ENCODE assay signal across 13 cellular contexts in the genomic region with DNA sequence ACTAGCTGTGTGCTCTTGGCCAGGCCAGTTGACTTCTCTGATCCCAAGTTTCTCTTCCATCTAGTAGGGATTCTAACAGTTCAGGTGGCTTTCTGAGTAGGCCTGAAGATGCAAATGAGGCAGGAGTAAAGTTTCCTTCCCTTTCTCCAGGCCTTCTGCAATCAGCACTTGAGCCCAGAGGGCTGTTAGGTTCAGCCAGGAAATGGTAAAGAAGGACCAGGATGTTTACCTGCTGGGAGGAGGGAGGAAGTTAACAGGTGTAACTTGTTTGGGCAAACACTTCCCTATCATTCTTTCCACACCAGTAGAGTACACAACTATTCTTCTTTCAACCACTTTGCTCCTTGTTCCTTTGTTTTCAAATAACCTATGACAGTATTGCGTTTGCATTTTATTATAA. TPM values are rescaled to one million over a fixed set of nuclear protein-coding genes. Genes with fewer than 3 reads are reported as not detected.
DNase-seq lines count a peak whose midpoint lies in the region; ATAC-seq and TF ChIP-seq lines count a peak whose summit lies in the region.
"Had no signal": no experiment of that assay in that cellular context is flagged by ENCODE, and none has a peak within 500 bp of the region (broad histone marks: within the 10 kb centered on the region; RNA-seq: fewer than 3 reads in every experiment).

No MANE protein-coding gene starts in this region.

- H2AFZ ChIP-seq in PC-3 (ENCODE audit: low read length) (no peak overlapping the region), hepatocyte (no peak overlapping the region)

- H3K36me3 Mint-ChIP-seq in activated CD4-positive, alpha-beta T cell treated with anti-CD3 and anti-CD28 coated beads, Interleukin-2, amount 10 ng/mL, durations not matched to agents 7 days and 5 days (ENCODE audit: low read depth): peaks cover 32% of the 10 kb centered on the region
- no peaks in the 10 kb centered on the region for H3K36me3 Mint-ChIP-seq in stimulated activated memory B cell treated with anti-CD40 and anti-IgM and Interleukin-4, amounts not matched to agents 10 μg/mL and 1 μg/mL and 100 μg/mL, for 72 hours

- WGBS in hepatocyte (ENCODE audit: low lambda C conversion rate, missing lambda C conversion rate): 88% methylated on average over 1 of the region's 1 CpG

- no peaks in the 10 kb centered on the region for H3F3A ChIP-seq in PC-3 (ENCODE audit: low read length, unreplicated experiment)

- H3K27ac ChIP-seq in PC-3 (ENCODE audit: low read length) (no peak overlapping the region), epithelial cell of prostate (peak overlapping the region; percentile 92), hepatocyte (no peak overlapping the region)
- H3K27ac ChIP-seq: ascending aorta had no signal

- ATAC-seq in PC-3: peak; percentile 44
- ATAC-seq in stimulated activated memory B cell treated with anti-CD40 and anti-IgM and Interleukin-4, amounts not matched to agents 10 μg/mL and 1 μg/mL and 100 μg/mL, for 72 hours: no peak
- ATAC-seq in HG02970 (IDR thresholded peaks at IDR 0.05; ENCODE audit: low FRiP score, unreplicated experiment): no peak
- no peak for ATAC-seq in GM18498 (IDR thresholded peaks at IDR 0.05; ENCODE audit: unreplicated experiment)
- ATAC-seq: left lobe of liver, Panc1 had no signal

- H3K4me1 Mint-ChIP-seq in activated CD4-positive, alpha-beta T cell treated with anti-CD3 and anti-CD28 coated beads, Interleukin-2, amount 10 ng/mL, durations not matched to agents 7 days and 5 days: peaks cover 57% of the 10 kb centered on the region
- H3K4me1 Mint-ChIP-seq in stimulated activated memory B cell treated with anti-CD40 and anti-IgM and Interleukin-4, amounts not matched to agents 10 μg/mL and 1 μg/mL and 100 μg/mL, for 72 hours: peaks cover 13% of the 10 kb centered on the region

- no TSS peak for BruUV-seq in PC-3 (replicated peaks; lab: Mats Ljungman, UMichigan)

- H3K79me2 ChIP-seq in PC-3 (ENCODE audit: low read length) (no peaks in the 10 kb centered on the region), hepatocyte (no peaks in the 10 kb centered on the region)

- POLR2A ChIA-PET in activated CD4-positive, alpha-beta T cell treated with anti-CD3 and anti-CD28 coated beads, Interleukin-2, amount 10 ng/mL, durations not matched to agents 7 days and 5 days (lab: Charles Lee): interaction anchor here (1.0 kb wide), 1 partner anchor 13 kb away, joined by 3 read pairs; a partner anchor contains a TSS
- POLR2A ChIA-PET in PC-3 (lab: Charles Lee; ENCODE audit: unreplicated experiment): no interaction called here

- H3K9me3 ChIP-seq in PC-3 (ENCODE audit: low read length): no peaks in the 10 kb centered on the region
- no peaks in the 10 kb centered on the region for H3K9me3 ChIP-seq in hepatocyte (ENCODE audit: low read depth)
- H3K9me3 ChIP-seq: ascending aorta had no signal

- H3K9me2 ChIP-seq in PC-3 (replicated peaks; ENCODE audit: low read length): no peaks in the 10 kb centered on the region
- no peaks in the 10 kb centered on the region for H3K9me2 ChIP-seq in hepatocyte (replicated peaks; ENCODE audit: insufficient read depth)

- peaks cover 20% of the 10 kb centered on the region for H3K9me3 Mint-ChIP-seq in activated CD4-positive, alpha-beta T cell treated with anti-CD3 and anti-CD28 coated beads, Interleukin-2, amount 10 ng/mL, durations not matched to agents 7 days and 5 days
- peaks cover 2% of the 10 kb centered on the region for H3K9me3 Mint-ChIP-seq in stimulated activated memory B cell treated with anti-CD40 and anti-IgM and Interleukin-4, amounts not matched to agents 10 μg/mL and 1 μg/mL and 100 μg/mL, for 72 hours

- intact Hi-C loops in PC-3 (cut with micrococcal nuclease): no loop called here

- H3K27me3 ChIP-seq in PC-3 (ENCODE audit: low read length): no peaks in the 10 kb centered on the region
- H3K27me3 ChIP-seq in hepatocyte: no peaks in the 10 kb centered on the region
- H3K27me3 ChIP-seq: ascending aorta had no signal

- no peak for DNase-seq in activated CD4-positive, alpha-beta T cell treated with anti-CD3 and anti-CD28 coated beads, Interleukin-2, amount 10 ng/mL, durations not matched to agents 7 days and 5 days
- no peak for DNase-seq in activated CD4-positive, alpha-beta T cell treated with anti-CD3 and anti-CD28 coated beads, Interleukin-2, amount 50 U/mL, for 1 hour
- DNase-seq in PC-3 (peak; percentile 21), epithelial cell of prostate (ENCODE audit: low read depth, low spot score) (no peak), hepatocyte (ENCODE audit: low spot score) (no peak)
- DNase-seq: MM.1S, NCI-H345 had no signal

- H3K4me3 ChIP-seq in PC-3 (ENCODE audit: low read length) (no peak overlapping the region), hepatocyte (no peak overlapping the region)
- H3K4me3 ChIP-seq: ascending aorta had no signal

- CTCF ChIA-PET in activated CD4-positive, alpha-beta T cell treated with anti-CD3 and anti-CD28 coated beads, Interleukin-2, amount 10 ng/mL, durations not matched to agents 7 days and 5 days (lab: Charles Lee): interaction anchor here (1.0 to 1.5 kb wide), 3 partner anchors 8 to 60 kb away, joined by 3 to 4 read pairs (median 3); no protein-coding TSS in a partner anchor
- CTCF ChIA-PET in PC-3 (lab: Charles Lee): no interaction called here

- H3K36me3 ChIP-seq in PC-3 (ENCODE audit: low read depth, low read length) (no peaks in the 10 kb centered on the region), hepatocyte (replicated peaks; ENCODE audit: insufficient read depth, low read depth) (no peaks in the 10 kb centered on the region)
- H3K36me3 ChIP-seq: ascending aorta had no signal

- TF ChIP-seq CTCF in PC-3 (conservative IDR thresholded peaks at IDR 0.05; ENCODE audit: low read depth, low read length) (no peak), hepatocyte (IDR thresholded peaks at IDR 0.05; ENCODE audit: poor library complexity) (no peak)

- H3K4me2 ChIP-seq in PC-3 (ENCODE audit: low read length) (no peak overlapping the region), hepatocyte (no peak overlapping the region)

- H3K4me3 Mint-ChIP-seq in activated CD4-positive, alpha-beta T cell treated with anti-CD3 and anti-CD28 coated beads, Interleukin-2, amount 10 ng/mL, durations not matched to agents 7 days and 5 days: no peak overlapping the region
- H3K4me3 Mint-ChIP-seq in stimulated activated memory B cell treated with anti-CD40 and anti-IgM and Interleukin-4, amounts not matched to agents 10 μg/mL and 1 μg/mL and 100 μg/mL, for 72 hours: no peak overlapping the region

- H3K4me1 ChIP-seq in PC-3 (ENCODE audit: insufficient read depth, low read length) (peaks cover 3% of the 10 kb centered on the region; the same call in 1 of the 2 replicates), hepatocyte (ENCODE audit: insufficient read depth) (no peaks in the 10 kb centered on the region)

- H4K20me1 ChIP-seq in PC-3 (ENCODE audit: low read length): no peaks in the 10 kb centered on the region
- no peaks in the 10 kb centered on the region for H4K20me1 ChIP-seq in hepatocyte (ENCODE audit: insufficient read depth, poor library complexity, severe bottlenecking)

- no peaks in the 10 kb centered on the region for H3K27me3 Mint-ChIP-seq in activated CD4-positive, alpha-beta T cell treated with anti-CD3 and anti-CD28 coated beads, Interleukin-2, amount 10 ng/mL, durations not matched to agents 7 days and 5 days
- H3K27me3 Mint-ChIP-seq in stimulated activated memory B cell treated with anti-CD40 and anti-IgM and Interleukin-4, amounts not matched to agents 10 μg/mL and 1 μg/mL and 100 μg/mL, for 72 hours: no peaks in the 10 kb centered on the region

- no peak overlapping the region for H3K9ac ChIP-seq in PC-3 (ENCODE audit: low read length)

- peak overlapping the region; percentile 90 for H3K27ac Mint-ChIP-seq in activated CD4-positive, alpha-beta T cell treated with anti-CD3 and anti-CD28 coated beads, Interleukin-2, amount 10 ng/mL, durations not matched to agents 7 days and 5 days
- H3K27ac Mint-ChIP-seq in stimulated activated memory B cell treated with anti-CD40 and anti-IgM and Interleukin-4, amounts not matched to agents 10 μg/mL and 1 μg/mL and 100 μg/mL, for 72 hours: peak overlapping the region; percentile 2

RNA-seq across cellular contexts. Expression of a gene that starts 13.3 kb away (rescaled TPM):
- 10 to 100 TPM; 83.8 to 97.9 TPM for total RNA-seq in activated CD4-positive, alpha-beta T cell treated with anti-CD3 and anti-CD28 coated beads, Interleukin-2, amount 10 ng/mL, durations not matched to agents 7 days and 5 days
- total RNA-seq in PC-3 (2014; rRNA removed): 0.58 and 1.2 TPM in 2 replicates
- total RNA-seq in hepatocyte: 21.3 and 21.9 TPM in 2 replicates
- 12.7 and 13.0 TPM in 2 replicates for polyA plus RNA-seq in hepatocyte

Comparison
In these comparisons a context has a peak if more than half of its experiments do, and no peak if none do; other contexts are left out.
1. RNA of a gene that starts 13.3 kb away (total RNA-seq): 83.8 to 97.9 TPM in activated CD4-positive, alpha-beta T cell treated with anti-CD3 and anti-CD28 coated beads, Interleukin-2, amount 10 ng/mL, durations not matched to agents 7 days and 5 days and 21.3 to 21.9 TPM in hepatocyte; 0.58 to 1.2 TPM in PC-3; every median in the first group is over 10 times any median in the second.